ENCODE assay signal across 10 cellular contexts in genomic region chr10:60611291-60611747, GRCh38.
DNase-seq lines count a peak whose midpoint lies in the region; TF ChIP-seq lines count a peak whose summit lies in the region.
"Had no signal": no experiment of that assay in that cellular context is flagged by ENCODE, and none has a peak within 500 bp of the region (broad histone marks: within the 10 kb centered on the region; RNA-seq: fewer than 3 reads in every experiment).

No MANE protein-coding gene starts in this region.

- peaks cover 0 to 2% of the 10 kb centered on the region in 2 experiments for H3K4me1 ChIP-seq in trophoblast cell (ENCODE audit: control insufficient read depth in 1 of 2, insufficient read depth in 2 of 2, low read length in 2 of 2)

- H2AFZ ChIP-seq in trophoblast cell (ENCODE audit: insufficient read depth, low read length, poor library complexity) = no peak overlapping the region

- H4K91ac ChIP-seq in trophoblast cell (ENCODE audit: low read depth, low read length) = no peak overlapping the region

- no peak overlapping the region for H2BK120ac ChIP-seq in trophoblast cell (ENCODE audit: insufficient read depth, low read length, poor library complexity)

- H3K9me3 ChIP-seq in trophoblast cell (ENCODE audit: insufficient read depth, low read depth, low read length) = no peaks in the 10 kb centered on the region
- H3K9me3 ChIP-seq in WERI-Rb-1 (ENCODE audit: severe bottlenecking) = no peaks in the 10 kb centered on the region

- H3K27me3 ChIP-seq in trophoblast cell (ENCODE audit: insufficient read depth, low read length) (no peaks in the 10 kb centered on the region), WERI-Rb-1 (ENCODE audit: insufficient read depth, low read depth, severe bottlenecking) (no peaks in the 10 kb centered on the region)

- WGBS in trophoblast cell (ENCODE audit: extremely low coverage, insufficient coverage, insufficient read length) = no CpG with 5 or more reads among the region's 5 CpGs

- H2BK5ac ChIP-seq in trophoblast cell (ENCODE audit: low read depth, low read length, poor library complexity) = no peak overlapping the region

- H3K36me3 ChIP-seq in trophoblast cell (ENCODE audit: control insufficient read depth in 1 of 2, insufficient read depth in 2 of 2, low read length in 2 of 2) (no peaks in the 10 kb centered on the region), WERI-Rb-1 (no peaks in the 10 kb centered on the region)

- DNase-seq in Daoy (ENCODE audit: low read depth) (peak; percentile 81), NCI-H226 (peak; percentile 85), choroid plexus epithelial cell (ENCODE audit: low read depth) (peak; percentile 72), trophoblast cell (peak; percentile 93 to 94), cerebellar nuclear complex (lab: John Stamatoyannopoulos, UW) (no peak), superior temporal gyrus (ENCODE audit: extremely low spot score) (no peak), KBM-7 (no peak), WERI-Rb-1 (no peak)
- DNase-seq: activated gamma-delta T cell, left cardiac atrium had no signal

- H3K4me3 ChIP-seq in choroid plexus epithelial cell (ENCODE audit: low read depth, low read length) (no peak overlapping the region), trophoblast cell (ENCODE audit: low read depth, low read length) (no peak overlapping the region), WERI-Rb-1 (ENCODE audit: low read depth, low read length) (no peak overlapping the region)

- H3K27ac ChIP-seq in trophoblast cell (ENCODE audit: low read depth, low read length) (no peak overlapping the region), WERI-Rb-1 (no peak overlapping the region)

- no peaks in the 10 kb centered on the region for H3K79me1 ChIP-seq in trophoblast cell (ENCODE audit: low read length)

- no peak overlapping the region for H4K8ac ChIP-seq in trophoblast cell (ENCODE audit: low read depth, low read length)

- H3K9ac ChIP-seq in trophoblast cell (ENCODE audit: low read length) = peak overlapping the region; percentile 15

- no peaks in the 10 kb centered on the region for H3K79me2 ChIP-seq in trophoblast cell (ENCODE audit: control insufficient read depth, insufficient read depth, low read length, poor library complexity)

- H3K23ac ChIP-seq in trophoblast cell (ENCODE audit: low read length) = no peak overlapping the region

- H3K18ac ChIP-seq in trophoblast cell (ENCODE audit: low read length) = no peak overlapping the region

- no peak for TF ChIP-seq CTCF in choroid plexus epithelial cell (conservative IDR thresholded peaks at IDR 0.05; ENCODE audit: low read depth, low read length)
- no peak for TF ChIP-seq CTCF in WERI-Rb-1 (IDR thresholded peaks at IDR 0.05; ENCODE audit: low read depth, low read length)

- no peak overlapping the region for H4K12ac ChIP-seq in trophoblast cell (ENCODE audit: low read depth, low read length)

- no peak overlapping the region for H3K14ac ChIP-seq in trophoblast cell (ENCODE audit: low read length)

- no peak overlapping the region for H2AK5ac ChIP-seq in trophoblast cell (ENCODE audit: low read length)

- H2BK12ac ChIP-seq in trophoblast cell (ENCODE audit: low read length) = no peak overlapping the region

- no peak overlapping the region for H3K4ac ChIP-seq in trophoblast cell (ENCODE audit: low read depth, low read length)

- H3K4me2 ChIP-seq in trophoblast cell (ENCODE audit: low read length) = no peak overlapping the region

- in situ Hi-C loops in KBM-7 (cut with MboI; ENCODE audit: low pct_unique_long_range_greater_than_20kb, low sequenced_read_pairs) = no loop called here

Comparison
In these comparisons a context has a peak if more than half of its experiments do, and no peak if none do; other contexts are left out.
1. DNase-seq: peak in Daoy (single experiment), NCI-H226 (single experiment), choroid plexus epithelial cell (single experiment) and trophoblast cell (2 of 2); none in cerebellar nuclear complex (0 of 2), superior temporal gyrus (single experiment), KBM-7 (single experiment) and WERI-Rb-1 (single experiment).